In genomic region chr5:180047667-180048066, GRCh38 we compare ENCODE assay signal across 11 cellular contexts. TPM values are rescaled to one million over a fixed set of nuclear protein-coding genes. Genes with fewer than 3 reads are reported as not detected.
DNase-seq lines count a peak whose midpoint lies in the region; ATAC-seq, FAIRE-seq and TF ChIP-seq lines count a peak whose summit lies in the region.
"Had no signal": no experiment of that assay in that cellular context is flagged by ENCODE, and none has a peak within 500 bp of the region (broad histone marks: within the 10 kb centered on the region; RNA-seq: fewer than 3 reads in every experiment).

No MANE protein-coding gene starts in this region.

- in situ Hi-C loops in G401 (cut with HindIII; ENCODE audit: low sequenced_read_pairs): no loop called here

- peak; percentile 76 for ATAC-seq in Right ventricle myocardium superior (ENCODE audit: poor library complexity)
- ATAC-seq in pancreas: peak; percentile 69 to 81 (median 73)
- no peak for ATAC-seq in GM21367 (IDR thresholded peaks at IDR 0.05; ENCODE audit: unreplicated experiment)
- ATAC-seq in GM21529 (IDR thresholded peaks at IDR 0.05; ENCODE audit: unreplicated experiment): no peak

- DNase-seq in G401 (ENCODE audit: low spot score) (peak; percentile 84), adrenal gland (peak in 5 of 7 donors; percentile 28 to 75 (median 30)), Right ventricle myocardium superior (peak; percentile 84), pancreas (peak; percentile 59 to 87 (median 72)), GM20000 (ENCODE audit: low spot score) (no peak), NAMALWA (ENCODE audit: low spot score) (no peak)
- DNase-seq: NCI-H146; stimulated activated CD4-positive, alpha-beta T cell treated with anti-CD3 and anti-CD28 coated beads, Interleukin-1b, Interleukin-23, amount 100 ng/mL, for 48 hours had no signal

- H3K4me3 ChIP-seq in adrenal gland (no peak overlapping the region), pancreas (no peak overlapping the region)
- H3K4me3 ChIP-seq: lung had no signal

- 54 to 68% (median 61%) methylated on average over 8 of the region's 8 CpGs for WGBS in adrenal gland, 4 donors
- WGBS in pancreas, 2 donors: 33 to 39% methylated on average over 8 of the region's 8 CpGs

- TF ChIP-seq POLR2A in adrenal gland (IDR thresholded peaks at IDR 0.05): no peak

- intact Hi-C loops in adrenal gland (cut with DNase I): no loop called here
- intact Hi-C loops in Right ventricle myocardium superior (cut with DNase I): no loop called here
- intact Hi-C loops in pancreas (cut with DNase I): no loop called here

- H3K4me1 ChIP-seq in adrenal gland (replicated peaks in 1 of 2) (peaks cover 0 to 6% of the 10 kb centered on the region in 2 donors), pancreas (peaks cover 22 to 33% (median 31%) of the 10 kb centered on the region in 3 donors)

- H3K27me3 ChIP-seq in adrenal gland (no peaks in the 10 kb centered on the region), pancreas (no peaks in the 10 kb centered on the region)

- FAIRE-seq in pancreas (lab: Jason Lieb, UNC): no peak

- H3K27ac ChIP-seq in adrenal gland: no peak overlapping the region
- H3K27ac ChIP-seq in pancreas: peak overlapping the region in 3 of 4 donors; percentile 10 to 73 (median 58)

- H3K36me3 ChIP-seq in adrenal gland (replicated peaks in 1 of 2): no peaks in the 10 kb centered on the region
- H3K36me3 ChIP-seq in pancreas: no peaks in the 10 kb centered on the region

- TF ChIP-seq CTCF in adrenal gland (IDR thresholded peaks at IDR 0.05): no peak
- no peak for TF ChIP-seq CTCF in pancreas (IDR thresholded peaks at IDR 0.05)
- TF ChIP-seq CTCF in GM20000 (IDR thresholded peaks at IDR 0.05; ENCODE audit: extremely low read depth, missing control alignments): no peak

- H3K9me3 ChIP-seq in adrenal gland (replicated peaks in 1 of 3): no peaks in the 10 kb centered on the region
- no peaks in the 10 kb centered on the region for H3K9me3 ChIP-seq in pancreas

RNA-seq across cellular contexts. Expression of gene RNF130, which starts 23.9 kb away (rescaled TPM):
- total RNA-seq in G401 (2014; rRNA removed; shearing (Covaris generic)): 54.9 and 67.9 TPM in 2 replicates
- total RNA-seq in adrenal gland (100 to 1,000 TPM in 3 of 8 donors, 10 to 100 TPM in 5; 53.5 to 138 (median 80.6) TPM), Right ventricle myocardium superior (49.8 TPM), pancreas (10 to 100 TPM; 30.4 to 57.8 (median 37.8) TPM)
- polyA plus RNA-seq in adrenal gland (10 to 100 TPM; 36.8 to 58.8 (median 51.2) TPM), pancreas (10 to 100 TPM; 21.4 to 43.7 TPM)

Comparison
In these comparisons a context has a peak if more than half of its experiments do, and no peak if none do; other contexts are left out.
1. DNase-seq: peak in G401 (single experiment), adrenal gland (5 of 7), Right ventricle myocardium superior (single experiment) and pancreas (6 of 6); none in GM20000 (single experiment) and NAMALWA (single experiment).
2. H3K27ac ChIP-seq: peak in pancreas (3 of 4); none in adrenal gland (0 of 5).
3. ATAC-seq: peak in Right ventricle myocardium superior (single experiment) and pancreas (4 of 4); none in GM21367 (single experiment) and GM21529 (single experiment).